ENCODE assay signal across 25 cellular contexts in genomic region chr20:8635048-8635572, GRCh38.
"Had no signal": no experiment of that assay in that cellular context is flagged by ENCODE, and none has a peak within 500 bp of the region (broad histone marks: within the 10 kb centered on the region; RNA-seq: fewer than 3 reads in every experiment).

No MANE protein-coding gene starts in this region.

- H3K4me3 Mint-ChIP-seq: dendritic cell treated with granulocyte-macrophage colony-stimulating factor and Interleukin-4, amounts not matched to agents 40 ng/mL and 50 ng/mL, for 4 days; effector memory CD8-positive, alpha-beta T cell; endodermal cell; memory B cell; mesothelial cell of epicardium had no signal

- H3K4me1 Mint-ChIP-seq: memory B cell, mesothelial cell of epicardium had no signal

- ATAC-seq: effector memory CD8-positive, alpha-beta T cell; foreskin keratinocyte; gastroesophageal sphincter; heart right ventricle; left cardiac atrium; left lung; left ventricle myocardium superior; lower lobe of right lung; mucosa of descending colon had no signal

- DNase-seq: colonic mucosa; cortex of kidney; effector CD8-positive, alpha-beta T cell; effector memory CD8-positive, alpha-beta T cell; endodermal cell; foreskin keratinocyte; head of caudate nucleus; heart right ventricle; hippocampal formation; left cardiac atrium; left lung; left ventricle myocardium superior; lower lobe of right lung; mucosa of descending colon; naive B cell had no signal

- H3K27ac Mint-ChIP-seq: dendritic cell treated with granulocyte-macrophage colony-stimulating factor and Interleukin-4, amounts not matched to agents 40 ng/mL and 50 ng/mL, for 4 days; effector memory CD8-positive, alpha-beta T cell; endodermal cell; memory B cell; mesothelial cell of epicardium; naive B cell had no signal

- FAIRE-seq: endometrium, endothelial cell of umbilical vein, frontal cortex, islet of Langerhans, keratinocyte had no signal

- H3K4me1 ChIP-seq: colonic mucosa, foreskin keratinocyte, left lung, lower lobe of right lung had no signal

- H3K27me3 Mint-ChIP-seq: dendritic cell treated with granulocyte-macrophage colony-stimulating factor and Interleukin-4, amounts not matched to agents 40 ng/mL and 50 ng/mL, for 4 days; effector memory CD8-positive, alpha-beta T cell; naive B cell had no signal

- H3K9me3 Mint-ChIP-seq: dendritic cell treated with granulocyte-macrophage colony-stimulating factor and Interleukin-4, amounts not matched to agents 40 ng/mL and 50 ng/mL, for 4 days; effector memory CD8-positive, alpha-beta T cell; endodermal cell; memory B cell; mesothelial cell of epicardium had no signal

- H3K9me3 ChIP-seq: colonic mucosa, esophagus muscularis mucosa, gastroesophageal sphincter, heart right ventricle, left lung, lower lobe of right lung, mucosa of descending colon had no signal

- H3K27me3 ChIP-seq: colonic mucosa, esophagus muscularis mucosa, foreskin keratinocyte, gastroesophageal sphincter, heart right ventricle, left lung had no signal

- H3K36me3 ChIP-seq: colonic mucosa, esophagus muscularis mucosa, gastroesophageal sphincter, heart right ventricle, left lung, lower lobe of right lung had no signal

- H3K4me3 ChIP-seq: colonic mucosa, esophagus muscularis mucosa, gastroesophageal sphincter, heart right ventricle, left lung, lower lobe of right lung, mucosa of descending colon had no signal

- H3K36me3 Mint-ChIP-seq: memory B cell, naive B cell had no signal

- H3K27ac ChIP-seq: colonic mucosa, esophagus muscularis mucosa, foreskin keratinocyte, gastroesophageal sphincter, left lung, lower lobe of right lung had no signal
